In the genomic region with DNA sequence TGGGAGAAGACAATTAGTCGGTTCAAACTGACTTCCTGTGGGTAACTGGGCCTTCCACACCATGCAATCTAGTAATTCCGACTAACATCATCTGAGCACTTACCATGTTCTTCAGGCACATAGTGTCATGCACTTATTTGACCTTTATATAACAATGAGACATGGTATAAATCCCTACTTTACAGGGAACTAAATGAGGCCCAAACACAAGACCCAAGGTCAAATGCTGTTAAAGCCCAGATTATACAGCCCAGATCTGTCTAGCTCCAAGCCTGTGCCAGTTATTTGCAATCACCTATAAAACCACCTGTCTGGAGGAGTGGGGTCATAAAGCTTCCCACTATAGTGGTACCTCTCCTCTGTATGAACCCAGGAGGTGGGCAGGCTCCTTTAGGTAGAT, we compare ENCODE assay signal across 18 cellular contexts.
"Had no signal": no experiment of that assay in that cellular context is flagged by ENCODE, and none has a peak within 500 bp of the region (broad histone marks: within the 10 kb centered on the region; RNA-seq: fewer than 3 reads in every experiment).

No MANE protein-coding gene starts in this region.

- H3K27ac Mint-ChIP-seq: activated CD4-positive, alpha-beta T cell treated with anti-CD3 and anti-CD28 coated beads, Interleukin-2, amount 10 ng/mL, durations not matched to agents 24 days and 14 days; type B pancreatic cell had no signal

- H3K4me3 ChIP-seq: ascending aorta, dorsolateral prefrontal cortex, psoas muscle, spleen, suprapubic skin had no signal

- ATAC-seq: activated naive CD8-positive, alpha-beta T cell treated with anti-CD3 and anti-CD28 coated beads, Interleukin-2, amount 50 U/mL, for 24 hours; activated T-cell treated with anti-CD3 and anti-CD28 coated beads, Interleukin-2, amount 50 U/mL, for 4 hours; sciatic nerve had no signal

- H3K36me3 ChIP-seq: ascending aorta, suprapubic skin had no signal

- H3K27me3 Mint-ChIP-seq: activated B cell treated with CpG ODN at 0.5 μM for 24 hours; activated CD4-positive, alpha-beta T cell treated with anti-CD3 and anti-CD28 coated beads, Interleukin-2, amount 10 ng/mL, durations not matched to agents 24 days and 14 days; activated naive CD8-positive, alpha-beta T cell treated with anti-CD3 and anti-CD28 coated beads, Interleukin-2, amount 50 U/mL, for 24 hours; type B pancreatic cell had no signal

- H3K9me3 ChIP-seq: ascending aorta, psoas muscle, spleen, suprapubic skin had no signal

- H3K27ac ChIP-seq: ascending aorta, dorsolateral prefrontal cortex, psoas muscle, spleen, suprapubic skin had no signal

- H3K4me3 Mint-ChIP-seq: activated B cell treated with CpG ODN at 0.5 μM for 24 hours; activated CD4-positive, alpha-beta T cell treated with anti-CD3 and anti-CD28 coated beads, Interleukin-2, amount 10 ng/mL, durations not matched to agents 24 days and 14 days; activated naive CD8-positive, alpha-beta T cell treated with anti-CD3 and anti-CD28 coated beads, Interleukin-2, amount 50 U/mL, for 24 hours; activated T-cell treated with anti-CD3 and anti-CD28 coated beads, Interleukin-2, amount 50 U/mL, for 4 hours; type B pancreatic cell had no signal

- DNase-seq: activated B cell treated with CpG ODN at 0.5 μM for 24 hours; activated CD4-positive, alpha-beta T cell treated with anti-CD3 and anti-CD28 coated beads, Interleukin-2, amount 10 ng/mL, durations not matched to agents 24 days and 14 days; activated gamma-delta T cell; activated naive CD8-positive, alpha-beta T cell treated with anti-CD3 and anti-CD28 coated beads, Interleukin-2, amount 50 U/mL, for 24 hours; activated T-cell treated with anti-CD3 and anti-CD28 coated beads, Interleukin-2, amount 50 U/mL, for 4 hours; dorsolateral prefrontal cortex; kidney; left ventricle myocardium superior; occipital lobe; psoas muscle; spleen; stimulated activated CD4-positive, alpha-beta T cell treated with anti-CD3 and anti-CD28 coated beads, Interleukin-1b, Interleukin-23, amount 100 ng/mL, for 48 hours; stimulated activated naive CD4-positive, alpha-beta T cell; T-helper 2 cell had no signal

- H3K9me3 Mint-ChIP-seq: activated B cell treated with CpG ODN at 0.5 μM for 24 hours; activated CD4-positive, alpha-beta T cell treated with anti-CD3 and anti-CD28 coated beads, Interleukin-2, amount 10 ng/mL, durations not matched to agents 24 days and 14 days; activated T-cell treated with anti-CD3 and anti-CD28 coated beads, Interleukin-2, amount 50 U/mL, for 4 hours had no signal

- H3K27me3 ChIP-seq: ascending aorta, dorsolateral prefrontal cortex, spleen, suprapubic skin had no signal
